Comparison of ENCODE assay signal across 2 cellular contexts in the genomic region with DNA sequence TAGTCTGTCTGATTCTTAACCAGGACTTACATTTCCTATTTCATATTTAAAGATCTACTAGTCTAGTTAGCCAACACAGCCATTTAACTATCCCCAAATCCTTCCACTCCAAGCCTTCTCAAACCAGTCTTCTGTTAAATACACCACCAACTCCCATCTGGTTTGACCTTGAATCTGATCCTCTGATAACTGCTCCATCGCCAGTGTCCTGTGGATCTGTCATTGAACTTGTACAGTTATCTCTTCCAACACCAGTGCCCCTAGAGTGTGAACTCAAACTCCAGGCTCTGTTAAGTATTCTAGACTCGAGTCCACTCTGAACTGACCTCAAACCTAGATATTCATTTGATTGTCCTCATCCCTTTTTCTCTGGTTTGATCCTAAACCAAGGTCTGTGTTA.
TF ChIP-seq lines count a peak whose summit lies in the region.

No MANE protein-coding gene starts in this region.

TF ChIP-seq in A549, 52 proteins besides CTCF, POLR2A, EP300 and RAD21:
- TF ChIP-seq, protein P1, sequence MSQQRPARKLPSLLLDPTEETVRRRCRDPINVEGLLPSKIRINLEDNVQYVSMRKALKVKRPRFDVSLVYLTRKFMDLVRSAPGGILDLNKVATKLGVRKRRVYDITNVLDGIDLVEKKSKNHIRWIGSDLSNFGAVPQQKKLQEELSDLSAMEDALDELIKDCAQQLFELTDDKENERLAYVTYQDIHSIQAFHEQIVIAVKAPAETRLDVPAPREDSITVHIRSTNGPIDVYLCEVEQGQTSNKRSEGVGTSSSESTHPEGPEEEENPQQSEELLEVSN (IDR thresholded peaks at IDR 0.05; ENCODE audit: borderline replicate concordance, low read depth) = no peak
- TF ChIP-seq MAZ (IDR thresholded peaks at IDR 0.05; ENCODE audit: borderline replicate concordance, low read depth, low read length) = no peak
- TF ChIP-seq CEBPB (IDR thresholded peaks at IDR 0.05) = no peak
- TF ChIP-seq KDM1A (IDR thresholded peaks at IDR 0.05; ENCODE audit: low read depth) = no peak
- TF ChIP-seq ZSCAN20 (CRISPR knock-in tag; IDR thresholded peaks at IDR 0.05) = no peak
- TF ChIP-seq NPAS2 (CRISPR knock-in tag; IDR thresholded peaks at IDR 0.05; ENCODE audit: borderline replicate concordance) = no peak
- TF ChIP-seq ZFP36 (IDR thresholded peaks at IDR 0.05; ENCODE audit: borderline replicate concordance, partially characterized antibody) = no peak
- no peak for TF ChIP-seq EHF (CRISPR knock-in tag; IDR thresholded peaks at IDR 0.05)
- TF ChIP-seq POLR2AphosphoS2 (conservative IDR thresholded peaks at IDR 0.05; ENCODE audit: low read length) = no peak
- no peak for TF ChIP-seq HOXA7 (CRISPR knock-in tag; IDR thresholded peaks at IDR 0.05)
- TF ChIP-seq, protein P2, sequence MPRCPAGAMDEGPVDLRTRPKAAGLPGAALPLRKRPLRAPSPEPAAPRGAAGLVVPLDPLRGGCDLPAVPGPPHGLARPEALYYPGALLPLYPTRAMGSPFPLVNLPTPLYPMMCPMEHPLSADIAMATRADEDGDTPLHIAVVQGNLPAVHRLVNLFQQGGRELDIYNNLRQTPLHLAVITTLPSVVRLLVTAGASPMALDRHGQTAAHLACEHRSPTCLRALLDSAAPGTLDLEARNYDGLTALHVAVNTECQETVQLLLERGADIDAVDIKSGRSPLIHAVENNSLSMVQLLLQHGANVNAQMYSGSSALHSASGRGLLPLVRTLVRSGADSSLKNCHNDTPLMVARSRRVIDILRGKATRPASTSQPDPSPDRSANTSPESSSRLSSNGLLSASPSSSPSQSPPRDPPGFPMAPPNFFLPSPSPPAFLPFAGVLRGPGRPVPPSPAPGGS (IDR thresholded peaks at IDR 0.05) = no peak
- TF ChIP-seq NR3C1 (IDR thresholded peaks at IDR 0.05) = no peak
- no peak for TF ChIP-seq ATOH8 (CRISPR knock-in tag; IDR thresholded peaks at IDR 0.05; ENCODE audit: low read depth)
- TF ChIP-seq CHD2 (IDR thresholded peaks at IDR 0.05; ENCODE audit: low read length, partially characterized antibody) = no peak

TF ChIP-seq in K562, 482 proteins besides CTCF, POLR2A, EP300 and RAD21:
- peak; percentile 91 for TF ChIP-seq ESRRA (IDR thresholded peaks at IDR 0.05; ENCODE audit: borderline replicate concordance, low read depth)
- TF ChIP-seq, protein P3, sequence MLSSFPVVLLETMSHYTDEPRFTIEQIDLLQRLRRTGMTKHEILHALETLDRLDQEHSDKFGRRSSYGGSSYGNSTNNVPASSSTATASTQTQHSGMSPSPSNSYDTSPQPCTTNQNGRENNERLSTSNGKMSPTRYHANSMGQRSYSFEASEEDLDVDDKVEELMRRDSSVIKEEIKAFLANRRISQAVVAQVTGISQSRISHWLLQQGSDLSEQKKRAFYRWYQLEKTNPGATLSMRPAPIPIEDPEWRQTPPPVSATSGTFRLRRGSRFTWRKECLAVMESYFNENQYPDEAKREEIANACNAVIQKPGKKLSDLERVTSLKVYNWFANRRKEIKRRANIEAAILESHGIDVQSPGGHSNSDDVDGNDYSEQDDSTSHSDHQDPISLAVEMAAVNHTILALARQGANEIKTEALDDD (IDR thresholded peaks at IDR 0.05) = peak; percentile 89
- no peak for TF ChIP-seq HCFC1 (IDR thresholded peaks at IDR 0.05; ENCODE audit: low read depth, low read length)
